31 cellular contexts compared by ENCODE assay signal in genomic region chr5:158209219-158209908, GRCh38.
"Had no signal": no experiment of that assay in that cellular context is flagged by ENCODE, and none has a peak within 500 bp of the region (broad histone marks: within the 10 kb centered on the region; RNA-seq: fewer than 3 reads in every experiment).

No MANE protein-coding gene starts in this region.

- H3K27me3 Mint-ChIP-seq: activated naive CD8-positive, alpha-beta T cell; stimulated activated naive CD8-positive, alpha-beta T cell treated with anti-CD3 and anti-CD28 coated beads, Interleukin-15, amount 100 ng/mL, for 72 hours had no signal

- H3K36me3 ChIP-seq: adrenal gland, pancreas, prostate gland, thyroid gland, upper lobe of left lung had no signal

- ATAC-seq: body of pancreas; left colon; naive thymus-derived CD4-positive, alpha-beta T cell; pancreas; sciatic nerve; stimulated activated effector memory CD8-positive, alpha-beta T cell treated with anti-CD3 and anti-CD28 coated beads, Interleukin-12 subunit alpha, Interleukin-12 subunit beta, amount 100 ng/mL, for 72 hours; stimulated activated naive CD8-positive, alpha-beta T cell treated with anti-CD3 and anti-CD28 coated beads, Interleukin-15, amount 100 ng/mL, for 72 hours had no signal

- H3K36me3 Mint-ChIP-seq: activated naive CD8-positive, alpha-beta T cell; immature natural killer cell; stimulated activated effector memory CD8-positive, alpha-beta T cell treated with anti-CD3 and anti-CD28 coated beads, Interleukin-12 subunit alpha, Interleukin-12 subunit beta, amount 100 ng/mL, for 72 hours had no signal

- H3K9me3 ChIP-seq: adrenal gland, body of pancreas, pancreas, prostate gland, thyroid gland, upper lobe of left lung had no signal

- H3K4me3 ChIP-seq: adrenal gland, body of pancreas, pancreas, prostate gland, thyroid gland, upper lobe of left lung had no signal

- H3K27ac Mint-ChIP-seq: activated naive CD8-positive, alpha-beta T cell; immature natural killer cell; naive thymus-derived CD4-positive, alpha-beta T cell; stimulated activated effector memory CD8-positive, alpha-beta T cell treated with anti-CD3 and anti-CD28 coated beads, Interleukin-12 subunit alpha, Interleukin-12 subunit beta, amount 100 ng/mL, for 72 hours had no signal

- H3K4me1 Mint-ChIP-seq: immature natural killer cell; naive thymus-derived CD4-positive, alpha-beta T cell; stimulated activated effector memory CD8-positive, alpha-beta T cell treated with anti-CD3 and anti-CD28 coated beads, Interleukin-12 subunit alpha, Interleukin-12 subunit beta, amount 100 ng/mL, for 72 hours; stimulated activated naive CD8-positive, alpha-beta T cell treated with anti-CD3 and anti-CD28 coated beads, Interleukin-15, amount 100 ng/mL, for 72 hours had no signal

- DNase-seq: activated CD4-positive, alpha-beta T cell treated with anti-CD3 and anti-CD28 coated beads for 4 hours; activated CD4-positive, alpha-beta T cell treated with anti-CD3 and anti-CD28 coated beads, Interleukin-2, amount 50 U/mL, for 48 hours; activated CD4-positive, CD25-positive, alpha-beta regulatory T cell; activated CD8-positive, alpha-beta memory T cell treated with anti-CD3 and anti-CD28 coated beads for 24 hours; activated effector memory CD4-positive, alpha-beta T cell treated with Interleukin-2 at 50 U/mL for 16 hours; activated naive CD4-positive, alpha-beta T cell treated with Interleukin-2 at 50 U/mL for 16 hours; adrenal gland; aorta; body of pancreas; dermis blood vessel endothelial cell; effector CD4-positive, alpha-beta T cell; foreskin fibroblast; head of caudate nucleus; hypothalamus; immature natural killer cell; kidney; left colon; mammary epithelial cell; naive thymus-derived CD4-positive, alpha-beta T cell; pancreas; retina; small intestine; stimulated activated CD4-positive, alpha-beta T cell treated with anti-CD3 and anti-CD28 coated beads, Interleukin-4, amount 100 ng/mL, for 24 hours; stimulated activated naive CD8-positive, alpha-beta T cell treated with anti-CD3 and anti-CD28 coated beads, Interleukin-15, amount 100 ng/mL, for 72 hours; thyroid gland; upper lobe of left lung had no signal

- H3K4me1 ChIP-seq: adrenal gland, body of pancreas, pancreas, prostate gland, thyroid gland, upper lobe of left lung had no signal

- H3K27ac ChIP-seq: adrenal gland, body of pancreas, epithelial cell of prostate, pancreas, prostate gland, thyroid gland, upper lobe of left lung had no signal

- H3K9me3 Mint-ChIP-seq: immature natural killer cell; stimulated activated effector memory CD8-positive, alpha-beta T cell treated with anti-CD3 and anti-CD28 coated beads, Interleukin-12 subunit alpha, Interleukin-12 subunit beta, amount 100 ng/mL, for 72 hours; stimulated activated naive CD8-positive, alpha-beta T cell treated with anti-CD3 and anti-CD28 coated beads, Interleukin-15, amount 100 ng/mL, for 72 hours had no signal

- H3K4me3 Mint-ChIP-seq: activated naive CD8-positive, alpha-beta T cell; stimulated activated effector memory CD8-positive, alpha-beta T cell treated with anti-CD3 and anti-CD28 coated beads, Interleukin-12 subunit alpha, Interleukin-12 subunit beta, amount 100 ng/mL, for 72 hours; stimulated activated naive CD8-positive, alpha-beta T cell treated with anti-CD3 and anti-CD28 coated beads, Interleukin-15, amount 100 ng/mL, for 72 hours had no signal

- H3K27me3 ChIP-seq: adrenal gland, body of pancreas, pancreas, thyroid gland, upper lobe of left lung had no signal
